ENCODE assay signal across 1 cellular context in genomic region chr5:72557576-72558336, GRCh38.
TF ChIP-seq lines count a peak whose summit lies in the region.

No MANE protein-coding gene starts in this region.

TF ChIP-seq in endothelial cell of umbilical vein, 7 proteins besides CTCF, POLR2A, EP300 and RAD21 (continued from another document):
- TF ChIP-seq MAX (IDR thresholded peaks at IDR 0.05; ENCODE audit: insufficient read depth, insufficient read length) = no peak
- no peak for TF ChIP-seq FOS (IDR thresholded peaks at IDR 0.05; ENCODE audit: borderline replicate concordance, insufficient read depth, low read length)
